24 cellular contexts compared by ENCODE assay signal in the genomic region with DNA sequence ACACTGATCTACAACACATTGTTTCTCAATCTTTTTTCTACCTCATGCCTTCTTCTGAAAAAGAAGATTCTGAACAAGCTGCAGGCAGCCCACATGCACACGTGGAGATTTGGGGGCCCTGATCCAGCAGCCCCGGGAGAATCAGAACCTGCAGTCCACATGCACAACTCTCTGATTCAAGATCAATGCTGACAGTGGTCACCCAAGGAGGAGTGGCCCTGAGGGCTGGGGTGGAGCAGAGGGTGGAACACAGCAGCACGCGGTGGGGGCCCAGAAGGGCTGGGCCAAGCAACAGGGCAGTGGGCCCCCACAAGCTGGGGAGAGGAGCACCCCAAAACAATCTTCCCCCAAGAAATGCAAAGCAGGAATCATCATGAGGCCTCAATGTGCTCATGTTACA.
DNase-seq lines count a peak whose midpoint lies in the region; ATAC-seq and TF ChIP-seq lines count a peak whose summit lies in the region.
"Had no signal": no experiment of that assay in that cellular context is flagged by ENCODE, and none has a peak within 500 bp of the region (broad histone marks: within the 10 kb centered on the region; RNA-seq: fewer than 3 reads in every experiment).

No MANE protein-coding gene starts in this region.

- H3K27ac Mint-ChIP-seq in GM23338: peak overlapping the region; percentile 32; the same call in 1 of the 2 replicates
- H3K27ac Mint-ChIP-seq in osteocyte (ENCODE audit: unreplicated experiment): no peak overlapping the region
- H3K27ac Mint-ChIP-seq in glutamatergic neuron (ENCODE audit: unreplicated experiment): no peak overlapping the region
- H3K27ac Mint-ChIP-seq: B cell; CD14-positive monocyte; CD4-positive, alpha-beta memory T cell; CD4-positive, CD25-positive, alpha-beta regulatory T cell; CD8-positive, alpha-beta memory T cell had no signal

- no peak for TF ChIP-seq CTCF in 22Rv1 (IDR thresholded peaks at IDR 0.05)
- TF ChIP-seq CTCF in GM23338 (conservative IDR thresholded peaks at IDR 0.05; ENCODE audit: low read depth in 2 of 2): no peak
- no peak for TF ChIP-seq CTCF in osteocyte (IDR thresholded peaks at IDR 0.05)
- TF ChIP-seq CTCF in glutamatergic neuron (IDR thresholded peaks at IDR 0.05; ENCODE audit: partially characterized antibody, unreplicated experiment): no peak

- H3K4me1 ChIP-seq in GM23338 (ENCODE audit: insufficient read depth): peaks cover 25% of the 10 kb centered on the region

- no peak overlapping the region for H3K4me2 ChIP-seq in GM23338
- H3K4me2 ChIP-seq: BLaER1 treated with 17β-estradiol and CSF1 and Interleukin-3, amounts not matched to agents 10 nM and 100 nM had no signal

- 0 out of 2 replicates have a peak overlapping the region, but pooled peaks have one; percentile 23 for H2AFZ ChIP-seq in GM23338

- H3K4me3 ChIP-seq in GM23338: no peak overlapping the region
- H3K4me3 ChIP-seq: BLaER1 treated with 17β-estradiol and CSF1 and Interleukin-3, amounts not matched to agents 10 nM and 100 nM; GM12878 had no signal

- H3K9me2 ChIP-seq in GM23338 (ENCODE audit: insufficient read depth): no peaks in the 10 kb centered on the region

- DNase-seq in GM23338 (ENCODE audit: low spot score): no peak
- DNase-seq in islet precursor cell: peak; percentile 43
- DNase-seq in osteocyte (ENCODE audit: extremely low spot score, unreplicated experiment): peak; percentile 53
- no peak for DNase-seq in cardiac septum (ENCODE audit: low spot score)
- DNase-seq in T1000 (lab: John Stamatoyannopoulos, UW): no peak
- no peak for DNase-seq in glutamatergic neuron
- no peak for DNase-seq in GM19238 (ENCODE audit: insufficient read length, low spot score)
- DNase-seq: 8988T; AML-193; CD4-positive, alpha-beta memory T cell; CD4-positive, CD25-positive, alpha-beta regulatory T cell; CD8-positive, alpha-beta memory T cell; COR-L47; DMS 273 treated with DMSO at 0.1 percent for 48 hours; DMS153; DMS79; DND-41; EL; GDM1 had no signal

- no peaks in the 10 kb centered on the region for H3K36me3 ChIP-seq in GM23338 (ENCODE audit: insufficient read depth)
- H3K36me3 ChIP-seq: BLaER1 treated with 17β-estradiol and CSF1 and Interleukin-3, amounts not matched to agents 10 nM and 100 nM had no signal

- ATAC-seq in GM23338: no peak
- ATAC-seq: GM12878 had no signal

- H3K4me3 Mint-ChIP-seq in GM23338 (no peak overlapping the region), osteocyte (ENCODE audit: unreplicated experiment) (no peak overlapping the region), glutamatergic neuron (ENCODE audit: unreplicated experiment) (no peak overlapping the region)
- H3K4me3 Mint-ChIP-seq: B cell; CD14-positive monocyte; CD4-positive, alpha-beta memory T cell; CD4-positive, CD25-positive, alpha-beta regulatory T cell; CD8-positive, alpha-beta memory T cell had no signal

- H3K27me3 ChIP-seq in GM23338 (ENCODE audit: insufficient read depth): no peaks in the 10 kb centered on the region
- H3K27me3 ChIP-seq: BLaER1 treated with 17β-estradiol and CSF1 and Interleukin-3, amounts not matched to agents 10 nM and 100 nM had no signal

- intact Hi-C loops in cardiac septum (cut with DNase I): no loop called here

- no peaks in the 10 kb centered on the region for H3F3A ChIP-seq in GM23338 (replicated peaks; ENCODE audit: low read depth)

- no peaks in the 10 kb centered on the region for H3K79me2 ChIP-seq in GM23338 (replicated peaks; ENCODE audit: insufficient read depth)

- H3K9me3 Mint-ChIP-seq in GM23338 (no peaks in the 10 kb centered on the region), osteocyte (ENCODE audit: unreplicated experiment) (no peaks in the 10 kb centered on the region), glutamatergic neuron (ENCODE audit: unreplicated experiment) (peaks cover 5% of the 10 kb centered on the region)
- H3K9me3 Mint-ChIP-seq: CD4-positive, alpha-beta memory T cell; CD4-positive, CD25-positive, alpha-beta regulatory T cell; CD8-positive, alpha-beta memory T cell had no signal

- H3K4me1 Mint-ChIP-seq in GM23338: peaks cover 29% of the 10 kb centered on the region
- no peaks in the 10 kb centered on the region for H3K4me1 Mint-ChIP-seq in osteocyte (ENCODE audit: unreplicated experiment)
- H3K4me1 Mint-ChIP-seq in glutamatergic neuron (ENCODE audit: low read depth, unreplicated experiment): peaks cover 12% of the 10 kb centered on the region
- H3K4me1 Mint-ChIP-seq: B cell; CD14-positive monocyte; CD4-positive, alpha-beta memory T cell; CD4-positive, CD25-positive, alpha-beta regulatory T cell; CD8-positive, alpha-beta memory T cell had no signal

- H3K27ac ChIP-seq in 22Rv1 (peak overlapping the region; percentile 66), GM23338 (ENCODE audit: low read depth) (no peak overlapping the region)
- H3K27ac ChIP-seq: BLaER1 treated with 17β-estradiol and CSF1 and Interleukin-3, amounts not matched to agents 10 nM and 100 nM had no signal

- H4K20me1 ChIP-seq in GM23338 (replicated peaks; ENCODE audit: insufficient read depth): no peaks in the 10 kb centered on the region
- H4K20me1 ChIP-seq: BLaER1 treated with 17β-estradiol and CSF1 and Interleukin-3, amounts not matched to agents 10 nM and 100 nM had no signal

- H3K27me3 Mint-ChIP-seq in GM23338 (ENCODE audit: insufficient read depth, low read depth, poor library complexity): peaks cover 7% of the 10 kb centered on the region
- peaks cover 4% of the 10 kb centered on the region for H3K27me3 Mint-ChIP-seq in osteocyte (ENCODE audit: unreplicated experiment)
- H3K27me3 Mint-ChIP-seq in glutamatergic neuron (ENCODE audit: unreplicated experiment): peaks cover 4% of the 10 kb centered on the region
- H3K27me3 Mint-ChIP-seq: B cell; CD4-positive, CD25-positive, alpha-beta regulatory T cell had no signal

- H3K36me3 Mint-ChIP-seq in GM23338 (ENCODE audit: low read depth) (no peaks in the 10 kb centered on the region), osteocyte (ENCODE audit: unreplicated experiment) (no peaks in the 10 kb centered on the region), glutamatergic neuron (ENCODE audit: unreplicated experiment) (no peaks in the 10 kb centered on the region)
- H3K36me3 Mint-ChIP-seq: CD14-positive monocyte; CD4-positive, alpha-beta memory T cell; CD4-positive, CD25-positive, alpha-beta regulatory T cell; CD8-positive, alpha-beta memory T cell had no signal

TF ChIP-seq in GM23338, 12 proteins besides CTCF, POLR2A, EP300 and RAD21:
- TF ChIP-seq, protein P1, sequence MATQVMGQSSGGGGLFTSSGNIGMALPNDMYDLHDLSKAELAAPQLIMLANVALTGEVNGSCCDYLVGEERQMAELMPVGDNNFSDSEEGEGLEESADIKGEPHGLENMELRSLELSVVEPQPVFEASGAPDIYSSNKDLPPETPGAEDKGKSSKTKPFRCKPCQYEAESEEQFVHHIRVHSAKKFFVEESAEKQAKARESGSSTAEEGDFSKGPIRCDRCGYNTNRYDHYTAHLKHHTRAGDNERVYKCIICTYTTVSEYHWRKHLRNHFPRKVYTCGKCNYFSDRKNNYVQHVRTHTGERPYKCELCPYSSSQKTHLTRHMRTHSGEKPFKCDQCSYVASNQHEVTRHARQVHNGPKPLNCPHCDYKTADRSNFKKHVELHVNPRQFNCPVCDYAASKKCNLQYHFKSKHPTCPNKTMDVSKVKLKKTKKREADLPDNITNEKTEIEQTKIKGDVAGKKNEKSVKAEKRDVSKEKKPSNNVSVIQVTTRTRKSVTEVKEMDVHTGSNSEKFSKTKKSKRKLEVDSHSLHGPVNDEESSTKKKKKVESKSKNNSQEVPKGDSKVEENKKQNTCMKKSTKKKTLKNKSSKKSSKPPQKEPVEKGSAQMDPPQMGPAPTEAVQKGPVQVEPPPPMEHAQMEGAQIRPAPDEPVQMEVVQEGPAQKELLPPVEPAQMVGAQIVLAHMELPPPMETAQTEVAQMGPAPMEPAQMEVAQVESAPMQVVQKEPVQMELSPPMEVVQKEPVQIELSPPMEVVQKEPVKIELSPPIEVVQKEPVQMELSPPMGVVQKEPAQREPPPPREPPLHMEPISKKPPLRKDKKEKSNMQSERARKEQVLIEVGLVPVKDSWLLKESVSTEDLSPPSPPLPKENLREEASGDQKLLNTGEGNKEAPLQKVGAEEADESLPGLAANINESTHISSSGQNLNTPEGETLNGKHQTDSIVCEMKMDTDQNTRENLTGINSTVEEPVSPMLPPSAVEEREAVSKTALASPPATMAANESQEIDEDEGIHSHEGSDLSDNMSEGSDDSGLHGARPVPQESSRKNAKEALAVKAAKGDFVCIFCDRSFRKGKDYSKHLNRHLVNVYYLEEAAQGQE (IDR thresholded peaks at IDR 0.05; ENCODE audit: unreplicated experiment): no peak
TF ChIP-seq in GM23338: peak in this region for 0.

Comparison
In these comparisons a context has a peak if more than half of its experiments do, and no peak if none do; other contexts are left out.
1. DNase-seq: peak in islet precursor cell (single experiment) and osteocyte (single experiment); none in GM23338 (single experiment), cardiac septum (single experiment), T1000 (single experiment), glutamatergic neuron (single experiment) and GM19238 (single experiment).